In the genomic region with DNA sequence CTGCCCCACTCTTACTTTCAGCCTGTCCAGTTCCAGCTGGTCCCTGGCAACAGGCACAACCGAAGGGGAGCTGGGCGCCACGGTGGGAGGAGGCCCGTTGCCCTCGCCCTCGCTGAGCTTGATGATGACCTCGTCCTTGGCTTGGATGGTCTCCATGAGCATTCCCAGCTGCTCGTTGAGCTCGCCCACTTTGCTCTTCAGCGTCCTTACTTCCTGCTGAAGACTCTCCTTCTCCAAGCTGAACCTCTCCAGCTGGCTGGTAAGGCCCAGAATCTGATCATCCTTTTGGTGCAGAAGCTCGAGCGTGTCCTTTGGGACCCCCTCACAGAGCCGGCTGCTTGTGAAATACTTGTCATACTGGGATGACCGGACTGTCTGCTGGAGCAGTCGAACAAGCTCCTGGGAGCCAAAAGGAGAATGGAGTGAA, we compare ENCODE assay signal across 17 cellular contexts. TPM values are rescaled to one million over a fixed set of nuclear protein-coding genes. Genes with fewer than 3 reads are reported as not detected.
DNase-seq lines count a peak whose midpoint lies in the region; ATAC-seq and TF ChIP-seq lines count a peak whose summit lies in the region.
"Had no signal": no experiment of that assay in that cellular context is flagged by ENCODE, and none has a peak within 500 bp of the region (broad histone marks: within the 10 kb centered on the region; RNA-seq: fewer than 3 reads in every experiment).

No MANE protein-coding gene starts in this region.

- H3K27ac ChIP-seq in adrenal gland (peak overlapping the region in 4 of 5 donors; percentile 14 to 86 (median 56)), neutrophil (peak overlapping the region; percentile 79), thymus (ENCODE audit: low read depth) (peak overlapping the region; percentile 25)

- intact Hi-C loops in adrenal gland (cut with DNase I), result no loop called here
- intact Hi-C loops in Right ventricle myocardium superior (cut with DNase I), result no loop called here

- CTCF ChIA-PET in WTC11 (lab: Charles Lee), result interaction anchor here (0.7 to 1.8 kb wide), 4 partner anchors 11 to 124 kb away, joined by 3 to 6 read pairs (median 4); no protein-coding TSS in a partner anchor

- DNase-seq in adrenal gland (peak in 5 of 7 donors; percentile 32 to 75 (median 57)), Right ventricle myocardium superior (peak; percentile 77), WTC11 (ENCODE audit: low spot score) (no peak), ureter (ENCODE audit: low spot score) (no peak), amniotic stem cell (lab: John Stamatoyannopoulos, UW) (no peak)
- DNase-seq: activated gamma-delta T cell; CD8-positive, alpha-beta T cell; cerebellar nuclear complex; immature natural killer cell; NCI-H146; stimulated activated CD4-positive, alpha-beta T cell treated with anti-CD3 and anti-CD28 coated beads, Interleukin-4, amount 100 ng/mL, for 1 hour; stimulated activated naive CD4-positive, alpha-beta T cell treated with Interleukin-2 at 50 U/mL for 16 hours had no signal

- peaks cover 13% of the 10 kb centered on the region for H3K36me3 Mint-ChIP-seq in WTC11

- H3K9me3 ChIP-seq in adrenal gland (replicated peaks in 1 of 3), result no peaks in the 10 kb centered on the region
- no peaks in the 10 kb centered on the region for H3K9me3 ChIP-seq in neutrophil
- H3K9me3 ChIP-seq in thymus (ENCODE audit: control insufficient read depth), result no peaks in the 10 kb centered on the region

- H3K36me3 ChIP-seq in adrenal gland (replicated peaks in 1 of 2) (peaks cover 0 to 73% of the 10 kb centered on the region in 2 donors), neutrophil (peaks cover 54% of the 10 kb centered on the region), thymus (ENCODE audit: control insufficient read depth, insufficient read depth) (peaks cover 68% of the 10 kb centered on the region)
- H3K36me3 ChIP-seq: neural progenitor cell had no signal

- no peak overlapping the region for H3K4me3 ChIP-seq in adrenal gland
- H3K4me3 ChIP-seq in neutrophil (ENCODE audit: low read depth in 1 of 2, low read length in 1 of 2), result peak overlapping the region in 1 of 2 experiments; percentile 25
- no peak overlapping the region for H3K4me3 ChIP-seq in thymus (ENCODE audit: low read length)
- H3K4me3 ChIP-seq: neural progenitor cell had no signal

- H3K4me1 ChIP-seq in adrenal gland (replicated peaks in 1 of 2), result peaks cover 15 to 38% of the 10 kb centered on the region in 2 donors
- H3K4me1 ChIP-seq in neutrophil (ENCODE audit: control insufficient read depth in 1 of 2, insufficient read depth in 1 of 2, low read depth in 1 of 2, low read length in 1 of 2), result peaks cover 60 to 71% of the 10 kb centered on the region in 2 experiments
- H3K4me1 ChIP-seq in thymus (ENCODE audit: control insufficient read depth, insufficient read depth, low read length), result peaks cover 2% of the 10 kb centered on the region
- H3K4me1 ChIP-seq: neural progenitor cell had no signal

- H3K9me3 Mint-ChIP-seq in WTC11, result no peaks in the 10 kb centered on the region
- H3K9me3 Mint-ChIP-seq: CD8-positive, alpha-beta T cell; IgD-negative memory B cell; immature natural killer cell; neural progenitor cell had no signal

- ATAC-seq in Right ventricle myocardium superior (ENCODE audit: poor library complexity) (peak; percentile 88), WTC11 (no peak), GM18511 (IDR thresholded peaks at IDR 0.05; ENCODE audit: unreplicated experiment) (no peak)
- ATAC-seq: CD8-positive, alpha-beta T cell had no signal

- no peak for TF ChIP-seq POLR2A in adrenal gland (IDR thresholded peaks at IDR 0.05)

- H3K27me3 Mint-ChIP-seq in WTC11 (ENCODE audit: low read depth), result no peaks in the 10 kb centered on the region
- H3K27me3 Mint-ChIP-seq: IgD-negative memory B cell had no signal

- H3K27me3 ChIP-seq in adrenal gland (no peaks in the 10 kb centered on the region), neutrophil (no peaks in the 10 kb centered on the region), thymus (ENCODE audit: control insufficient read depth, insufficient read depth) (no peaks in the 10 kb centered on the region)
- H3K27me3 ChIP-seq: neural progenitor cell had no signal

- no peak overlapping the region for H3K27ac Mint-ChIP-seq in WTC11
- H3K27ac Mint-ChIP-seq: CD8-positive, alpha-beta T cell; IgD-negative memory B cell had no signal

- WGBS in adrenal gland, 4 donors, result 57 to 74% (median 70%) methylated on average over 10 to 15 of the region's 15 CpGs
- 97% methylated on average over 15 of the region's 15 CpGs for WGBS in thymus

- TF ChIP-seq CTCF in adrenal gland (IDR thresholded peaks at IDR 0.05), result no peak
- TF ChIP-seq CTCF in neutrophil (IDR thresholded peaks at IDR 0.05), result no peak
- TF ChIP-seq CTCF in WTC11 (IDR thresholded peaks at IDR 0.05), result no peak

- peaks cover 6% of the 10 kb centered on the region; the same call in 1 of the 2 replicates for H3K4me1 Mint-ChIP-seq in WTC11

- POLR2A ChIA-PET in WTC11 (lab: Charles Lee), result interaction anchor here (0.8 kb wide), 1 partner anchor 19 kb away, joined by 4 read pairs; no protein-coding TSS in a partner anchor

- H3K4me3 Mint-ChIP-seq in WTC11, result no peak overlapping the region
- H3K4me3 Mint-ChIP-seq: CD8-positive, alpha-beta T cell; IgD-negative memory B cell; immature natural killer cell; neural progenitor cell had no signal

TF ChIP-seq in WTC11, 78 proteins besides CTCF, POLR2A, EP300 and RAD21 (continues in another document):
- TF ChIP-seq ESRRA (CRISPR knock-in tag; IDR thresholded peaks at IDR 0.05; ENCODE audit: borderline replicate concordance) (no peak), SMAD3 (CRISPR knock-in tag; IDR thresholded peaks at IDR 0.05; ENCODE audit: borderline replicate concordance) (no peak), FOXJ3 (CRISPR knock-in tag; IDR thresholded peaks at IDR 0.05; ENCODE audit: borderline replicate concordance) (no peak), HMGA2 (CRISPR knock-in tag; IDR thresholded peaks at IDR 0.05) (no peak), NR3C1 (CRISPR knock-in tag; conservative IDR thresholded peaks at IDR 0.05; ENCODE audit: low read depth) (no peak)
- TF ChIP-seq, protein P1, sequence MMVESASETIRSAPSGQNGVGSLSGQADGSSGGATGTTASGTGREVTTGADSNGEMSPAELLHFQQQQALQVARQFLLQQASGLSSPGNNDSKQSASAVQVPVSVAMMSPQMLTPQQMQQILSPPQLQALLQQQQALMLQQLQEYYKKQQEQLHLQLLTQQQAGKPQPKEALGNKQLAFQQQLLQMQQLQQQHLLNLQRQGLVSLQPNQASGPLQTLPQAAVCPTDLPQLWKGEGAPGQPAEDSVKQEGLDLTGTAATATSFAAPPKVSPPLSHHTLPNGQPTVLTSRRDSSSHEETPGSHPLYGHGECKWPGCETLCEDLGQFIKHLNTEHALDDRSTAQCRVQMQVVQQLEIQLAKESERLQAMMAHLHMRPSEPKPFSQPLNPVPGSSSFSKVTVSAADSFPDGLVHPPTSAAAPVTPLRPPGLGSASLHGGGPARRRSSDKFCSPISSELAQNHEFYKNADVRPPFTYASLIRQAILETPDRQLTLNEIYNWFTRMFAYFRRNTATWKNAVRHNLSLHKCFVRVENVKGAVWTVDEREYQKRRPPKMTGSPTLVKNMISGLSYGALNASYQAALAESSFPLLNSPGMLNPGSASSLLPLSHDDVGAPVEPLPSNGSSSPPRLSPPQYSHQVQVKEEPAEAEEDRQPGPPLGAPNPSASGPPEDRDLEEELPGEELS (CRISPR knock-in tag; IDR thresholded peaks at IDR 0.05), result no peak
- TF ChIP-seq, protein P2, sequence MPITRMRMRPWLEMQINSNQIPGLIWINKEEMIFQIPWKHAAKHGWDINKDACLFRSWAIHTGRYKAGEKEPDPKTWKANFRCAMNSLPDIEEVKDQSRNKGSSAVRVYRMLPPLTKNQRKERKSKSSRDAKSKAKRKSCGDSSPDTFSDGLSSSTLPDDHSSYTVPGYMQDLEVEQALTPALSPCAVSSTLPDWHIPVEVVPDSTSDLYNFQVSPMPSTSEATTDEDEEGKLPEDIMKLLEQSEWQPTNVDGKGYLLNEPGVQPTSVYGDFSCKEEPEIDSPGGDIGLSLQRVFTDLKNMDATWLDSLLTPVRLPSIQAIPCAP (CRISPR knock-in tag; IDR thresholded peaks at IDR 0.05), result no peak
- TF ChIP-seq, protein P3, sequence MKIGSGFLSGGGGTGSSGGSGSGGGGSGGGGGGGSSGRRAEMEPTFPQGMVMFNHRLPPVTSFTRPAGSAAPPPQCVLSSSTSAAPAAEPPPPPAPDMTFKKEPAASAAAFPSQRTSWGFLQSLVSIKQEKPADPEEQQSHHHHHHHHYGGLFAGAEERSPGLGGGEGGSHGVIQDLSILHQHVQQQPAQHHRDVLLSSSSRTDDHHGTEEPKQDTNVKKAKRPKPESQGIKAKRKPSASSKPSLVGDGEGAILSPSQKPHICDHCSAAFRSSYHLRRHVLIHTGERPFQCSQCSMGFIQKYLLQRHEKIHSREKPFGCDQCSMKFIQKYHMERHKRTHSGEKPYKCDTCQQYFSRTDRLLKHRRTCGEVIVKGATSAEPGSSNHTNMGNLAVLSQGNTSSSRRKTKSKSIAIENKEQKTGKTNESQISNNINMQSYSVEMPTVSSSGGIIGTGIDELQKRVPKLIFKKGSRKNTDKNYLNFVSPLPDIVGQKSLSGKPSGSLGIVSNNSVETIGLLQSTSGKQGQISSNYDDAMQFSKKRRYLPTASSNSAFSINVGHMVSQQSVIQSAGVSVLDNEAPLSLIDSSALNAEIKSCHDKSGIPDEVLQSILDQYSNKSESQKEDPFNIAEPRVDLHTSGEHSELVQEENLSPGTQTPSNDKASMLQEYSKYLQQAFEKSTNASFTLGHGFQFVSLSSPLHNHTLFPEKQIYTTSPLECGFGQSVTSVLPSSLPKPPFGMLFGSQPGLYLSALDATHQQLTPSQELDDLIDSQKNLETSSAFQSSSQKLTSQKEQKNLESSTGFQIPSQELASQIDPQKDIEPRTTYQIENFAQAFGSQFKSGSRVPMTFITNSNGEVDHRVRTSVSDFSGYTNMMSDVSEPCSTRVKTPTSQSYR (CRISPR knock-in tag; IDR thresholded peaks at IDR 0.05), result no peak
- TF ChIP-seq, protein P4, sequence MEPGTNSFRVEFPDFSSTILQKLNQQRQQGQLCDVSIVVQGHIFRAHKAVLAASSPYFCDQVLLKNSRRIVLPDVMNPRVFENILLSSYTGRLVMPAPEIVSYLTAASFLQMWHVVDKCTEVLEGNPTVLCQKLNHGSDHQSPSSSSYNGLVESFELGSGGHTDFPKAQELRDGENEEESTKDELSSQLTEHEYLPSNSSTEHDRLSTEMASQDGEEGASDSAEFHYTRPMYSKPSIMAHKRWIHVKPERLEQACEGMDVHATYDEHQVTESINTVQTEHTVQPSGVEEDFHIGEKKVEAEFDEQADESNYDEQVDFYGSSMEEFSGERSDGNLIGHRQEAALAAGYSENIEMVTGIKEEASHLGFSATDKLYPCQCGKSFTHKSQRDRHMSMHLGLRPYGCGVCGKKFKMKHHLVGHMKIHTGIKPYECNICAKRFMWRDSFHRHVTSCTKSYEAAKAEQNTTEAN (CRISPR knock-in tag; IDR thresholded peaks at IDR 0.05), result no peak

RNA-seq across cellular contexts. Expression of a gene that starts 53.4 kb away (rescaled TPM):
- total RNA-seq in adrenal gland (10 to 100 TPM; 32.4 to 95.0 (median 66.5) TPM), Right ventricle myocardium superior (9.8 TPM), WTC11 (2021) (15.2 to 18.3 TPM (median 16.8 TPM) in 3 replicates), ureter (103 TPM)
- polyA plus RNA-seq in adrenal gland (10 to 100 TPM; 16.3 to 24.5 (median 18.2) TPM), thymus (20.0 TPM)

Comparison
In these comparisons a context has a peak if more than half of its experiments do, and no peak if none do; other contexts are left out.
1. DNase-seq: peak in adrenal gland (5 of 7) and Right ventricle myocardium superior (single experiment); none in WTC11 (single experiment), ureter (single experiment) and amniotic stem cell (single experiment).
2. H3K27ac ChIP-seq: peak in every context shown above with its lines; median percentile 79 in neutrophil; 56 in adrenal gland; 25 in thymus.